ENCODE assay signal across 1 cellular context in genomic region chr3:47568901-47569300, GRCh38.
TF ChIP-seq lines count a peak whose summit lies in the region.

No MANE protein-coding gene starts in this region.

TF ChIP-seq in K562, 482 proteins besides CTCF, POLR2A, EP300 and RAD21 (continued from another document and continues in another):
- peak; percentile 58; the same call in 1 of the 2 replicates for TF ChIP-seq TEAD4 (IDR thresholded peaks at IDR 0.05; ENCODE audit: low read length)
- no peak for TF ChIP-seq TEAD4 (CRISPR knock-in tag; IDR thresholded peaks at IDR 0.05; ENCODE audit: borderline replicate concordance)
- no peak for TF ChIP-seq NR1H2 (CRISPR knock-in tag; IDR thresholded peaks at IDR 0.05)
- no peak for TF ChIP-seq ATF3 (IDR thresholded peaks at IDR 0.05)
- no peak for TF ChIP-seq ATF3 (CRISPR knock-in tag; conservative IDR thresholded peaks at IDR 0.05)
- 0 out of 4 replicates have a peak, but pooled peaks of 1 of the 2 experiments have one; percentile 12 for TF ChIP-seq RCOR1 (IDR thresholded peaks at IDR 0.05; ENCODE audit: borderline replicate concordance in 1 of 2, low read depth in 2 of 2, low read length in 2 of 2)
- TF ChIP-seq HBP1 (CRISPR knock-in tag; IDR thresholded peaks at IDR 0.05), result no peak
- TF ChIP-seq TFAM (CRISPR knock-in tag; conservative IDR thresholded peaks at IDR 0.05), result no peak
- no peak for TF ChIP-seq ZNF76 (CRISPR knock-in tag; IDR thresholded peaks at IDR 0.05; ENCODE audit: borderline replicate concordance)
- no peak for TF ChIP-seq FOXA3 (CRISPR knock-in tag; conservative IDR thresholded peaks at IDR 0.05 in 1 of 2, IDR thresholded peaks at IDR 0.05 in 1 of 2)
- no peak for TF ChIP-seq NFRKB (IDR thresholded peaks at IDR 0.05; ENCODE audit: low read depth)
- TF ChIP-seq RAD51 (IDR thresholded peaks at IDR 0.05; ENCODE audit: borderline replicate concordance, low read depth), result no peak
- no peak for TF ChIP-seq RREB1 (CRISPR knock-in tag; IDR thresholded peaks at IDR 0.05)
- TF ChIP-seq LARP7 (IDR thresholded peaks at IDR 0.05), result no peak
- TF ChIP-seq ID3 (CRISPR knock-in tag; IDR thresholded peaks at IDR 0.05), result no peak
- TF ChIP-seq ID3 (tag; IDR thresholded peaks at IDR 0.05), result no peak
- TF ChIP-seq DMBX1 (CRISPR knock-in tag; IDR thresholded peaks at IDR 0.05; ENCODE audit: borderline replicate concordance), result no peak
- TF ChIP-seq POLR2AphosphoS5 (IDR thresholded peaks at IDR 0.05; ENCODE audit: control insufficient read depth, insufficient read depth, low read depth, low read length), result peak; percentile 44; the same call in 1 of the 2 replicates
- no peak for TF ChIP-seq ZNF696 (CRISPR knock-in tag; conservative IDR thresholded peaks at IDR 0.05)
- no peak for TF ChIP-seq GTF2B (IDR thresholded peaks at IDR 0.05; ENCODE audit: extremely low read depth, insufficient read length)
- TF ChIP-seq NFIC (IDR thresholded peaks at IDR 0.05), result peak; percentile 71
- no peak for TF ChIP-seq GTF2E2 (tag; IDR thresholded peaks at IDR 0.05)
- TF ChIP-seq SMARCE1 (IDR thresholded peaks at IDR 0.05), result 0 out of 2 replicates have a peak, but pooled peaks have one; percentile 37
- TF ChIP-seq RBBP5 (IDR thresholded peaks at IDR 0.05; ENCODE audit: borderline replicate concordance, insufficient read depth, low read length, poor library complexity, severe bottlenecking), result no peak
- TF ChIP-seq BCLAF1 (IDR thresholded peaks at IDR 0.05; ENCODE audit: borderline replicate concordance in 1 of 2, control insufficient read depth in 1 of 2, low read depth in 2 of 2, low read length in 1 of 2), result no peak
- no peak for TF ChIP-seq CTCFL (IDR thresholded peaks at IDR 0.05; ENCODE audit: borderline replicate concordance, insufficient read depth, low read depth, low read length, poor library complexity, severe bottlenecking)
- TF ChIP-seq TRIM28 (IDR thresholded peaks at IDR 0.05), result 0 out of 2 replicates have a peak, but pooled peaks have one; percentile 16
- TF ChIP-seq ILF3 (IDR thresholded peaks at IDR 0.05; ENCODE audit: borderline replicate concordance), result no peak
- TF ChIP-seq C11orf30 (IDR thresholded peaks at IDR 0.05; ENCODE audit: low read depth), result no peak
- TF ChIP-seq TCF3 (CRISPR knock-in tag; IDR thresholded peaks at IDR 0.05), result peak; percentile 61
- peak; percentile 43; the same call in 1 of the 2 replicates for TF ChIP-seq SOX6 (IDR thresholded peaks at IDR 0.05)
- TF ChIP-seq NFE2L1 (tag; IDR thresholded peaks at IDR 0.05; ENCODE audit: borderline replicate concordance, low read depth), result no peak
- no peak for TF ChIP-seq ATF1 (CRISPR knock-in tag; IDR thresholded peaks at IDR 0.05)
- TF ChIP-seq ATF1 (tag; IDR thresholded peaks at IDR 0.05), result no peak
- TF ChIP-seq ZNF75A (CRISPR knock-in tag; IDR thresholded peaks at IDR 0.05), result no peak
- peak; percentile 80 for TF ChIP-seq DPF2 (IDR thresholded peaks at IDR 0.05)
- no peak for TF ChIP-seq TBL1XR1 (IDR thresholded peaks at IDR 0.05; ENCODE audit: low read length in 2 of 2)
- no peak for TF ChIP-seq SFPQ (IDR thresholded peaks at IDR 0.05; ENCODE audit: low read depth, low read length)
- TF ChIP-seq HDAC8 (tag; IDR thresholded peaks at IDR 0.05), result no peak
- TF ChIP-seq SMAD4 (CRISPR knock-in tag; conservative IDR thresholded peaks at IDR 0.05), result no peak
- TF ChIP-seq PHB (CRISPR knock-in tag; IDR thresholded peaks at IDR 0.05), result no peak
- no peak for TF ChIP-seq ETV5 (CRISPR knock-in tag; IDR thresholded peaks at IDR 0.05; ENCODE audit: low read depth)
- TF ChIP-seq ZNF24 (IDR thresholded peaks at IDR 0.05), result no peak
- TF ChIP-seq LEF1 (IDR thresholded peaks at IDR 0.05), result peak; percentile 40; the same call in 1 of the 2 replicates
- TF ChIP-seq POLR2H (tag; IDR thresholded peaks at IDR 0.05; ENCODE audit: low read depth), result no peak
- peak; percentile 76 for TF ChIP-seq TAL1 (IDR thresholded peaks at IDR 0.05)
- peak; percentile 56 to 62; a peak in 2 of 4 replicates for TF ChIP-seq TRIM24 (IDR thresholded peaks at IDR 0.05)
- no peak for TF ChIP-seq NBN (IDR thresholded peaks at IDR 0.05; ENCODE audit: low read depth)
- no peak for TF ChIP-seq ZNF41 (CRISPR knock-in tag; conservative IDR thresholded peaks at IDR 0.05)
- TF ChIP-seq E2F5 (CRISPR knock-in tag; IDR thresholded peaks at IDR 0.05), result no peak
- TF ChIP-seq CBFA2T3 (IDR thresholded peaks at IDR 0.05), result peak; percentile 83
- no peak for TF ChIP-seq SIRT6 (IDR thresholded peaks at IDR 0.05; ENCODE audit: low read depth, low read length)
- peak; percentile 44; the same call in 1 of the 2 replicates for TF ChIP-seq SMARCA4 (IDR thresholded peaks at IDR 0.05)
- no peak for TF ChIP-seq ZNF785 (CRISPR knock-in tag; IDR thresholded peaks at IDR 0.05)
- TF ChIP-seq ETS2 (tag; IDR thresholded peaks at IDR 0.05; ENCODE audit: borderline replicate concordance, poor library complexity, severe bottlenecking), result no peak
- no peak for TF ChIP-seq BRD4 (IDR thresholded peaks at IDR 0.05)
- TF ChIP-seq CTBP1 (IDR thresholded peaks at IDR 0.05; ENCODE audit: borderline replicate concordance), result peak; percentile 64
- TF ChIP-seq CHCHD3 (CRISPR knock-in tag; IDR thresholded peaks at IDR 0.05), result no peak
